In the genomic region with DNA sequence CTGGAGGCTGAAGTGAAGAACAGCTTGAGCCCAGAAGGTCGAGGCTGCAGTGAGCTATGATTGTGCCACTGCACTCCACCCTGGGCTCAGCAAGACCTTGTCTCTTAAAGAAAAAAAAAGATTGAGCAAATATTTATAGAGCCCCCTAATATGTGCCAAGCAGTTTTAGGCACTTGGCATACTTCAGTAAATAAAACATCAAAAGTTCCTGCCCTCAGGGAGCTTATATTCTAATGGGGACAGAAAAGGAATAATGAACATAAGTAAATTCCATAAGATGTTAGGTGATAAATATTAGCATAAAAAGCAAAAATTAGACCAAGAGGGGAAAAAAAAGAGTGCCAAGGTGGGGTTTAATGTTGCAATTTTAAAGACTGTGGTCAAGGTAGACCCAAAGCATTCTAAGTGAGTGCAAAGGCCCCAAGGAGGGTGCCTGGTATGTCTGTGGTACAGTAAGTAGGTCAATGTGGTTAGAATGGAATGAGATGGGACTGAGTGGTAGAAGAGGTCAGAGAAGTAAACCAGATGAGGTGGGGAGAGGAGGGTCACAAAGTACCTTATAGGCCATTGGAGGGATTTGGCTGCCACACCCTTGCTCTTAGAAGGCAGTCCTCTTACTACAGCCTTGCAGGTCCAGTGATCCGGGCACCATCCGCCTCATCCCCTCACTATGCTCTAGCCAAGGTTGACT, we compare ENCODE assay signal across 12 cellular contexts. TPM values are rescaled to one million over a fixed set of nuclear protein-coding genes. Genes with fewer than 3 reads are reported as not detected.
DNase-seq lines count a peak whose midpoint lies in the region; ATAC-seq and TF ChIP-seq lines count a peak whose summit lies in the region.
"Had no signal": no experiment of that assay in that cellular context is flagged by ENCODE, and none has a peak within 500 bp of the region (broad histone marks: within the 10 kb centered on the region; RNA-seq: fewer than 3 reads in every experiment).

No MANE protein-coding gene starts in this region.

- BruUV-seq in HCT116 (replicated peaks; lab: Mats Ljungman, UMichigan): no TSS peak

- ATAC-seq in HCT116 (no peak), natural killer cell (no peak), GM21576 (IDR thresholded peaks at IDR 0.05; ENCODE audit: unreplicated experiment) (no peak)
- ATAC-seq: left lobe of liver had no signal

- peaks cover 17% of the 10 kb centered on the region for H3K36me3 ChIP-seq in CD8-positive, alpha-beta memory T cell (ENCODE audit: insufficient read depth, low read length)
- H3K36me3 ChIP-seq in HCT116 (ENCODE audit: control insufficient read depth in 1 of 2, insufficient read depth in 2 of 2, low read length in 2 of 2): peaks cover 5 to 19% of the 10 kb centered on the region in 2 experiments; a peak in 2 of 4 replicates

- peaks cover 0 to 44% (median 2%) of the 10 kb centered on the region in 3 donors for H3K36me3 Mint-ChIP-seq in CD8-positive, alpha-beta memory T cell
- H3K36me3 Mint-ChIP-seq in activated naive CD8-positive, alpha-beta T cell: peaks cover 13% of the 10 kb centered on the region
- H3K36me3 Mint-ChIP-seq in natural killer cell: no peaks in the 10 kb centered on the region

- no peaks in the 10 kb centered on the region for H3K9me2 ChIP-seq in HCT116 (ENCODE audit: insufficient read depth)

- intact Hi-C loops in HCT116 (cut with micrococcal nuclease) (loop anchor here (2.0 kb wide), 1 partner anchor 33 kb away; no protein-coding TSS in a partner anchor), natural killer cell (cut with micrococcal nuclease) (loop anchor here (5.0 kb wide), 1 partner anchor 245 kb away; the partner anchor contains the start of gene NASP)

- no peak for TF ChIP-seq POLR2A in HCT116 (IDR thresholded peaks at IDR 0.05; ENCODE audit: borderline replicate concordance, extremely low read depth, insufficient read depth, insufficient read length)

- no peak for DNase-seq in CD8-positive, alpha-beta memory T cell
- no peak for DNase-seq in HCT116 (ENCODE audit: low read depth, low spot score)
- no peak for DNase-seq in natural killer cell
- DNase-seq in UCSD-AML1 (lab: John Stamatoyannopoulos, UW; ENCODE audit: unreplicated experiment): no peak
- no peak for DNase-seq in hepatic stellate cell (ENCODE audit: low spot score)
- DNase-seq: activated CD4-positive, alpha-beta T cell treated with anti-CD3 and anti-CD28 coated beads for 1 hour; activated gamma-delta T cell treated with Interleukin-2 at 50 U/mL for 16 hours; central memory CD4-positive, alpha-beta T cell; NCI-H1092 treated with DMSO at 0.1 percent for 48 hours had no signal

- H3K27ac Mint-ChIP-seq in CD8-positive, alpha-beta memory T cell: peak overlapping the region in 7 of 8 donors; percentile 73 to 99 (median 91)
- H3K27ac Mint-ChIP-seq in activated naive CD8-positive, alpha-beta T cell: peak overlapping the region; percentile 58
- H3K27ac Mint-ChIP-seq in natural killer cell: peak overlapping the region in 1 of 2 donors; percentile 94

- H2AFZ ChIP-seq in HCT116 (ENCODE audit: low read depth, low read length, poor library complexity, severe bottlenecking): no peak overlapping the region

- no peak overlapping the region for H3K9ac ChIP-seq in HCT116 (ENCODE audit: low read length)

- RAD21 ChIA-PET in HCT116 (lab: Charles Lee; ENCODE audit: low non-redundant PET in 1 of 2, low total read pairs in 2 of 2, uncharacterized antibody in 2 of 2, unreplicated experiment in 2 of 2): no interaction called here

- H4K20me1 ChIP-seq in HCT116 (ENCODE audit: insufficient read depth): no peaks in the 10 kb centered on the region

- H3K27me3 Mint-ChIP-seq in CD8-positive, alpha-beta memory T cell: no peaks in the 10 kb centered on the region
- H3K27me3 Mint-ChIP-seq in activated naive CD8-positive, alpha-beta T cell: no peaks in the 10 kb centered on the region
- no peaks in the 10 kb centered on the region for H3K27me3 Mint-ChIP-seq in natural killer cell (ENCODE audit: low read depth in 2 of 2)

- H3K4me3 ChIP-seq in CD8-positive, alpha-beta memory T cell (ENCODE audit: low read length): no peak overlapping the region
- H3K4me3 ChIP-seq in HCT116 (replicated peaks in 1 of 2; ENCODE audit: low read depth in 1 of 2, low read length in 2 of 2): no peak overlapping the region

- no peaks in the 10 kb centered on the region for H3K27me3 ChIP-seq in CD8-positive, alpha-beta memory T cell (ENCODE audit: insufficient read depth, low read length, poor library complexity, severe bottlenecking)
- H3K27me3 ChIP-seq in HCT116 (ENCODE audit: insufficient read depth, low read length): no peaks in the 10 kb centered on the region

- H3K4me1 ChIP-seq in CD8-positive, alpha-beta memory T cell (ENCODE audit: insufficient read depth, low read length): peaks cover 41% of the 10 kb centered on the region
- peaks cover 21 to 55% of the 10 kb centered on the region in 2 experiments for H3K4me1 ChIP-seq in HCT116 (ENCODE audit: control insufficient read depth in 1 of 2, insufficient read depth in 2 of 2, low read length in 2 of 2)

- no peak for TF ChIP-seq RAD21 in HCT116 (IDR thresholded peaks at IDR 0.05; ENCODE audit: low read depth)

- no peak overlapping the region for H3K27ac ChIP-seq in CD8-positive, alpha-beta memory T cell (ENCODE audit: low read depth, low read length)
- H3K27ac ChIP-seq in HCT116 (ENCODE audit: low read depth, low read length): no peak overlapping the region

- peak overlapping the region; percentile 34 to 99 (median 77) for H3K4me3 Mint-ChIP-seq in CD8-positive, alpha-beta memory T cell
- peak overlapping the region; percentile 100 for H3K4me3 Mint-ChIP-seq in activated naive CD8-positive, alpha-beta T cell
- peak overlapping the region; percentile 35 for H3K4me3 Mint-ChIP-seq in natural killer cell

- H3K9me3 Mint-ChIP-seq in CD8-positive, alpha-beta memory T cell: no peaks in the 10 kb centered on the region
- H3K9me3 Mint-ChIP-seq in activated naive CD8-positive, alpha-beta T cell (ENCODE audit: low read depth): no peaks in the 10 kb centered on the region
- H3K9me3 Mint-ChIP-seq in natural killer cell: no peaks in the 10 kb centered on the region

- H3K4me2 ChIP-seq in HCT116 (ENCODE audit: low read length): 0 out of 2 replicates have a peak overlapping the region, but pooled peaks have one; percentile 90

- peaks cover 55 to 78% (median 72%) of the 10 kb centered on the region in 3 donors for H3K4me1 Mint-ChIP-seq in CD8-positive, alpha-beta memory T cell
- H3K4me1 Mint-ChIP-seq in activated naive CD8-positive, alpha-beta T cell (ENCODE audit: low read depth): peaks cover 54% of the 10 kb centered on the region
- peaks cover 55 to 57% of the 10 kb centered on the region in 2 donors for H3K4me1 Mint-ChIP-seq in natural killer cell

- no peaks in the 10 kb centered on the region for H3K9me3 ChIP-seq in CD8-positive, alpha-beta memory T cell (ENCODE audit: low read length)
- H3K9me3 ChIP-seq in HCT116 (ENCODE audit: control insufficient read depth in 1 of 2, insufficient read depth in 1 of 2, low read depth in 1 of 2, low read length in 2 of 2): peaks cover 0 to 3% of the 10 kb centered on the region in 2 experiments; a peak in 1 of 4 replicates

- TF ChIP-seq CTCF in HCT116 (IDR thresholded peaks at IDR 0.05 in 2 of 3, conservative IDR thresholded peaks at IDR 0.05 in 1 of 3; ENCODE audit: borderline replicate concordance in 1 of 3, insufficient read depth in 1 of 3, low read depth in 2 of 3, low read length in 2 of 3) (no peak), natural killer cell (IDR thresholded peaks at IDR 0.05) (no peak)

- POLR2A ChIA-PET in CD8-positive, alpha-beta memory T cell (lab: Charles Lee): interaction anchor here (0.8 kb wide), 1 partner anchor 327 kb away, joined by 3 read pairs; no protein-coding TSS in a partner anchor
- POLR2A ChIA-PET in HCT116 (lab: Charles Lee): interaction anchor here (0.7 kb wide), 1 partner anchor 209 kb away, joined by 3 read pairs; no protein-coding TSS in a partner anchor

- H3K79me2 ChIP-seq in HCT116 (ENCODE audit: insufficient read depth, low read length): peaks cover 39% of the 10 kb centered on the region

- CTCF ChIA-PET in CD8-positive, alpha-beta memory T cell (lab: Charles Lee): interaction anchor here (1.4 kb wide), 1 partner anchor 323 kb away, joined by 6 read pairs; no protein-coding TSS in a partner anchor
- CTCF ChIA-PET in HCT116 (lab: Charles Lee): no interaction called here

TF ChIP-seq in HCT116, 20 proteins besides CTCF, POLR2A, EP300 and RAD21:
- no peak for TF ChIP-seq EZH2 (IDR thresholded peaks at IDR 0.05)
- TF ChIP-seq SRF (IDR thresholded peaks at IDR 0.05; ENCODE audit: low read depth): no peak
- TF ChIP-seq, protein P1, sequence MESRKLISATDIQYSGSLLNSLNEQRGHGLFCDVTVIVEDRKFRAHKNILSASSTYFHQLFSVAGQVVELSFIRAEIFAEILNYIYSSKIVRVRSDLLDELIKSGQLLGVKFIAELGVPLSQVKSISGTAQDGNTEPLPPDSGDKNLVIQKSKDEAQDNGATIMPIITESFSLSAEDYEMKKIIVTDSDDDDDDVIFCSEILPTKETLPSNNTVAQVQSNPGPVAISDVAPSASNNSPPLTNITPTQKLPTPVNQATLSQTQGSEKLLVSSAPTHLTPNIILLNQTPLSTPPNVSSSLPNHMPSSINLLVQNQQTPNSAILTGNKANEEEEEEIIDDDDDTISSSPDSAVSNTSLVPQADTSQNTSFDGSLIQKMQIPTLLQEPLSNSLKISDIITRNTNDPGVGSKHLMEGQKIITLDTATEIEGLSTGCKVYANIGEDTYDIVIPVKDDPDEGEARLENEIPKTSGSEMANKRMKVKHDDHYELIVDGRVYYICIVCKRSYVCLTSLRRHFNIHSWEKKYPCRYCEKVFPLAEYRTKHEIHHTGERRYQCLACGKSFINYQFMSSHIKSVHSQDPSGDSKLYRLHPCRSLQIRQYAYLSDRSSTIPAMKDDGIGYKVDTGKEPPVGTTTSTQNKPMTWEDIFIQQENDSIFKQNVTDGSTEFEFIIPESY (IDR thresholded peaks at IDR 0.05; ENCODE audit: extremely low read depth, insufficient replicate concordance, low read length): no peak
TF ChIP-seq in HCT116: peak in this region for 0.

RNA-seq across cellular contexts. Expression of gene TOE1, which starts 2.2 kb away (rescaled TPM):
- 10 to 100 TPM; 46.4 to 48.9 TPM for total RNA-seq in CD8-positive, alpha-beta memory T cell
- 12.5 TPM for polyA plus RNA-seq in CD8-positive, alpha-beta memory T cell
- total RNA-seq in HCT116 (2021; ENCODE audit: unreplicated experiment) (11.5 TPM), natural killer cell (10 to 100 TPM; 23.2 to 36.8 (median 28.2) TPM)
- polyA plus RNA-seq in HCT116 (2012): 10.3 and 11.9 TPM in 2 replicates

RNA-seq across cellular contexts. Expression of gene MUTYH, which starts 2.5 kb away (rescaled TPM):
- total RNA-seq in CD8-positive, alpha-beta memory T cell: 10 to 100 TPM; 70.1 to 75.4 TPM
- polyA plus RNA-seq in CD8-positive, alpha-beta memory T cell: 24.4 TPM
- total RNA-seq in HCT116 (2021; ENCODE audit: unreplicated experiment): 44.8 TPM
- 31.1 and 33.3 TPM in 2 replicates for polyA plus RNA-seq in HCT116 (2012)
- 10 to 100 TPM; 44.0 to 55.6 (median 51.5) TPM for total RNA-seq in natural killer cell

RNA-seq across cellular contexts. Expression of gene HPDL, which starts 11.1 kb away (rescaled TPM):
- 10 to 100 TPM; 41.5 to 42.4 TPM for total RNA-seq in CD8-positive, alpha-beta memory T cell
- polyA plus RNA-seq in CD8-positive, alpha-beta memory T cell: 1.4 TPM
- not detected for total RNA-seq in HCT116 (2021; ENCODE audit: unreplicated experiment)
- 0.31 and 0.42 TPM in 2 replicates for polyA plus RNA-seq in HCT116 (2012)
- total RNA-seq in natural killer cell: under 1 TPM in 2 of 3 donors, not detected in 1; 0.38 to 0.45 TPM
- total RNA-seq: left lobe of liver had no signal

Comparison
In these comparisons a context has a peak if more than half of its experiments do, and no peak if none do; other contexts are left out.
1. H3K4me3 Mint-ChIP-seq: peak in every context shown above with its lines; median percentile 100 in activated naive CD8-positive, alpha-beta T cell; 77 in CD8-positive, alpha-beta memory T cell; 35 in natural killer cell.
2. RNA of gene HPDL, which starts 11.1 kb away (total RNA-seq): 41.5 to 42.4 TPM in CD8-positive, alpha-beta memory T cell; 0.38 to 0.45 TPM in natural killer cell and not detected in HCT116 (single experiment); every median in the first group is over 10 times any median in the second.